Comparison of ENCODE assay signal across 7 cellular contexts in genomic region chr6:63307581-63308246, GRCh38. TPM values are rescaled to one million over a fixed set of nuclear protein-coding genes. Genes with fewer than 3 reads are reported as not detected.
DNase-seq lines count a peak whose midpoint lies in the region; ATAC-seq and TF ChIP-seq lines count a peak whose summit lies in the region.

No MANE protein-coding gene starts in this region.

- H3K9me3 ChIP-seq in left ventricle myocardium inferior (replicated peaks), result no peaks in the 10 kb centered on the region
- no peaks in the 10 kb centered on the region for H3K9me3 ChIP-seq in suprapubic skin

- peak; percentile 19 for DNase-seq in HS-5 (ENCODE audit: low read depth)
- DNase-seq in SIG-M5 treated with dmso at 0.1 percent for 504 hours (lab: John Stamatoyannopoulos, UW; ENCODE audit: unreplicated experiment), result peak; percentile 62
- no peak for DNase-seq in left ventricle myocardium inferior
- DNase-seq in T-helper 1 cell, result no peak
- no peak for DNase-seq in suprapubic skin (ENCODE audit: low spot score in 2 of 2)

- WGBS in suprapubic skin, result 63% methylated on average over 3 of the region's 3 CpGs

- TF ChIP-seq POLR2A in suprapubic skin (IDR thresholded peaks at IDR 0.05), result no peak

- intact Hi-C loops in left ventricle myocardium inferior (cut with micrococcal nuclease), result no loop called here

- peak; percentile 94 for ATAC-seq in GM21717 (IDR thresholded peaks at IDR 0.05; ENCODE audit: unreplicated experiment)

- TF ChIP-seq CTCF in GM12873 (IDR thresholded peaks at IDR 0.05; ENCODE audit: insufficient read depth, low read depth, low read length, missing control alignments) (peak; percentile 65), left ventricle myocardium inferior (IDR thresholded peaks at IDR 0.05; ENCODE audit: borderline replicate concordance) (peak; percentile 38), suprapubic skin (IDR thresholded peaks at IDR 0.05) (no peak)

- no peak overlapping the region for H3K4me3 ChIP-seq in left ventricle myocardium inferior
- no peak overlapping the region for H3K4me3 ChIP-seq in suprapubic skin

- H3K27me3 ChIP-seq in left ventricle myocardium inferior (ENCODE audit: low read depth) (no peaks in the 10 kb centered on the region), suprapubic skin (no peaks in the 10 kb centered on the region)

- H3K27ac ChIP-seq in left ventricle myocardium inferior (replicated peaks), result no peak overlapping the region
- no peak overlapping the region for H3K27ac ChIP-seq in suprapubic skin

- no peaks in the 10 kb centered on the region for H3K4me1 ChIP-seq in left ventricle myocardium inferior
- no peaks in the 10 kb centered on the region for H3K4me1 ChIP-seq in suprapubic skin

- no peak for TF ChIP-seq EP300 in suprapubic skin (IDR thresholded peaks at IDR 0.05)

- H3K36me3 ChIP-seq in left ventricle myocardium inferior (no peaks in the 10 kb centered on the region), suprapubic skin (no peaks in the 10 kb centered on the region)

RNA-seq across cellular contexts. Expression of gene LGSN, which starts 12.1 kb away (rescaled TPM):
- total RNA-seq in left ventricle myocardium inferior (not detected), suprapubic skin (under 1 TPM in 1 of 4 donors, not detected in 3; 0.30 TPM)

Comparison
In these comparisons a context has a peak if more than half of its experiments do, and no peak if none do; other contexts are left out.
1. CTCF ChIP-seq: peak in GM12873 (single experiment) and left ventricle myocardium inferior (single experiment); none in suprapubic skin (0 of 2).
2. DNase-seq: peak in HS-5 (single experiment) and SIG-M5 treated with dmso at 0.1 percent for 504 hours (single experiment); none in left ventricle myocardium inferior (single experiment), T-helper 1 cell (0 of 5) and suprapubic skin (0 of 2).